ENCODE assay signal across 1 cellular context in the genomic region with DNA sequence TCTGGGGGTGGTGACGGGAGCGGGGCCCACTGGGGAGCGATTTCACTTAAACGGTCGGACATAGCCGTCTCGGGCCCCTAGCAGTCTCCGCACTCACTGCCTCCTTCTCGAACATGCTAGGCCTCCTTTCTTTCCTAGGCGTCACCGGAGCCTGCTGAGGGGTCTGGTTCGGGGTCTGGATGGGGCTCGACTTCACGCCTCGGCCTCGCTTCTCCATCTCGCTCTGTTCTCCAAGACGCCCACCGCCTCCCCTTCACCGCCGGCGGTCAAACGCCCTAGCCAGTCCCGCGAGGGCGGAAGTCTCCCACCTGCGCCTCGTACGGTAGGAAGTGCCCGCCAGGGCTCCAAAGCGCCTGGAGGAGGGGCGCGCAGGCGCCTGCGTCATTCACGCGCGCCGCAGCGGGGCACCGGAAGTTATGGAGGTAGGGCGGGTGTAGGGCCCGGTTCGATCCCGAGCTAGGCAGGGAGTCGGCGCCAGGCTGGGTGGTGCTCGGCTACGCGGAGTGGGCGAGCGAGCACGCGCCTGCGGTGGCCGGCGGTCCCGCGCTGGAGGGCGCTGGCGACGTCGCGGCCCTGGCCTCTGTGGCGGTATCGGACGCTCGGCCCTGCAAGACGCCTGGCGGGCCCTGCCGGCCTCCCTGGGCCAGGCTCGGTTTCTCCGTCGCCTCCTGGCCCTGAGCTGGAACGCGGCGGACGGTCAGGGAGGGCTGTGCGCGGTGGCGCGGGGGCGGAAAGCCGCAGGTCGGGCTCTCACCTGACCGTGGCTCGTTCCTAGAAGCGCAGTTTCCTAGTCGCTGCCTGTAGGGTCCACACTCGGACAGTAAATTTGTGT.
TF ChIP-seq lines count a peak whose summit lies in the region.

A gene with protein sequence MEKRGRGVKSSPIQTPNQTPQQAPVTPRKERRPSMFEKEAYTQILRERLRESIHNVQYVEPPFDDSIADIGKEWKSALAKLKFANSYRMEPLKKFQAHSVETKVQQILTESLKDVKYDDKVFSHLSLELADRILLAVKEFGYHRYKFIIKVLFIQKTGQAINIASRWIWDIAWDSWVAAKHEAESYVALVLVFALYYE (minus strand): TSS at position 331 of the 832 bp plus-strand sequence. CDS start 114 bp downstream, at position 217.
A gene (plus strand): TSS at position 381 of the 832 bp plus-strand sequence. CDS start 36 bp downstream, at position 417.

TF ChIP-seq in IMR-90, 13 proteins besides CTCF, POLR2A, EP300 and RAD21 (continued from another document):
- TF ChIP-seq, protein P1, sequence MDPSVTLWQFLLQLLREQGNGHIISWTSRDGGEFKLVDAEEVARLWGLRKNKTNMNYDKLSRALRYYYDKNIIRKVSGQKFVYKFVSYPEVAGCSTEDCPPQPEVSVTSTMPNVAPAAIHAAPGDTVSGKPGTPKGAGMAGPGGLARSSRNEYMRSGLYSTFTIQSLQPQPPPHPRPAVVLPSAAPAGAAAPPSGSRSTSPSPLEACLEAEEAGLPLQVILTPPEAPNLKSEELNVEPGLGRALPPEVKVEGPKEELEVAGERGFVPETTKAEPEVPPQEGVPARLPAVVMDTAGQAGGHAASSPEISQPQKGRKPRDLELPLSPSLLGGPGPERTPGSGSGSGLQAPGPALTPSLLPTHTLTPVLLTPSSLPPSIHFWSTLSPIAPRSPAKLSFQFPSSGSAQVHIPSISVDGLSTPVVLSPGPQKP (IDR thresholded peaks at IDR 0.05; ENCODE audit: borderline replicate concordance, low read depth, low read length) = peak; percentile 88
- peak; percentile 80 for TF ChIP-seq RCOR1 (IDR thresholded peaks at IDR 0.05; ENCODE audit: insufficient replicate concordance, low read length)
- no peak for TF ChIP-seq RFX5 (IDR thresholded peaks at IDR 0.05; ENCODE audit: low read depth, low read length)
- TF ChIP-seq MAZ (IDR thresholded peaks at IDR 0.05; ENCODE audit: borderline replicate concordance, low read depth, low read length) = peak; percentile 92; the same call in 1 of the 2 replicates
TF ChIP-seq in IMR-90: peak in this region for 6.
